8 cellular contexts compared by ENCODE assay signal in the genomic region with DNA sequence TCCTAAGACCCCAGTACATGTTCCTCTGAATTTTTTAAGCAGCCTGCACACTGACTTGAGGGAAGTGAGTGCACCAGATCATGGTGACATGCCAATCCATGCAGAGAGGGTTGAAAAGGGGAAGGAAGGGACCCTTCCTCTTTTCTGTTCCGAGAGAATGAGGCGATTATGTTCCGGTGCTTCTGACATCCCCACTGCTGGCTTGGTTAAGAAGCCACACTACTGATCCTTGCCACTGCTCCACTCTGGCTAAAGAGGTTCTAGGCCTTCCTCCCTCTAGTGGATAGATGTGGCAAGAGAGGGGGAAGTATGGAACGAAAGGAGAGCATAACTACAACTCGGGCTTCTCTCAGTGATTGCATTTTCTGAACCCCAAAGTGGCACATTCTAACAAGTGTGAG. TPM values are rescaled to one million over a fixed set of nuclear protein-coding genes. Genes with fewer than 3 reads are reported as not detected.
DNase-seq lines count a peak whose midpoint lies in the region; ATAC-seq lines count a peak whose summit lies in the region.

No MANE protein-coding gene starts in this region.

- ATAC-seq in CD4-positive, CD25-positive, alpha-beta regulatory T cell (ENCODE audit: low read depth in 2 of 2): peak; percentile 20 to 36
- ATAC-seq in GM18907 (IDR thresholded peaks at IDR 0.05; ENCODE audit: unreplicated experiment) (peak; percentile 51), HG03571 (IDR thresholded peaks at IDR 0.05; ENCODE audit: unreplicated experiment) (peak; percentile 60)

- H3K9ac ChIP-seq in NT2/D1 (ENCODE audit: insufficient read length, low read depth) (no peak overlapping the region), skeletal muscle tissue (ENCODE audit: low read depth in 1 of 3, low read length in 3 of 3) (peak overlapping the region in 2 of 3 donors; percentile 5 to 57)

- H3K9me3 ChIP-seq in CD4-positive, CD25-positive, alpha-beta regulatory T cell (ENCODE audit: control insufficient read depth in 2 of 2, low read length in 2 of 2): no peaks in the 10 kb centered on the region
- no peaks in the 10 kb centered on the region for H3K9me3 ChIP-seq in NT2/D1 (ENCODE audit: insufficient read depth, low read length)
- no peaks in the 10 kb centered on the region for H3K9me3 ChIP-seq in skeletal muscle tissue (ENCODE audit: control insufficient read depth in 3 of 3, low read length in 3 of 3)

- H3K27ac Mint-ChIP-seq in CD4-positive, CD25-positive, alpha-beta regulatory T cell: peak overlapping the region; percentile 63 to 95 (median 70)

- H3K27ac ChIP-seq in CD4-positive, CD25-positive, alpha-beta regulatory T cell (ENCODE audit: insufficient read depth, low read length, poor library complexity, severe bottlenecking): no peak overlapping the region
- H3K27ac ChIP-seq in skeletal muscle tissue (ENCODE audit: low read depth, low read length): peak overlapping the region; percentile 69

- peaks cover 17% of the 10 kb centered on the region for H3K27me3 Mint-ChIP-seq in CD4-positive, CD25-positive, alpha-beta regulatory T cell

- H3K27me3 ChIP-seq in CD4-positive, CD25-positive, alpha-beta regulatory T cell (ENCODE audit: control insufficient read depth, insufficient read depth, low read length): no peaks in the 10 kb centered on the region
- H3K27me3 ChIP-seq in NT2/D1 (ENCODE audit: insufficient read depth, insufficient read length) (peaks cover 5% of the 10 kb centered on the region), skeletal muscle tissue (ENCODE audit: control insufficient read depth in 3 of 3, insufficient read depth in 3 of 3, low read length in 3 of 3) (no peaks in the 10 kb centered on the region)

- H3K36me3 ChIP-seq in CD4-positive, CD25-positive, alpha-beta regulatory T cell (ENCODE audit: control insufficient read depth, insufficient read depth, low read length): peaks cover 4% of the 10 kb centered on the region
- peaks cover 23% of the 10 kb centered on the region for H3K36me3 ChIP-seq in NT2/D1 (ENCODE audit: insufficient read depth, insufficient read length, low read length)
- H3K36me3 ChIP-seq in skeletal muscle tissue (ENCODE audit: control insufficient read depth in 3 of 3, insufficient read depth in 3 of 3, low read length in 3 of 3): peaks cover 2 to 19% (median 17%) of the 10 kb centered on the region in 3 donors

- peak overlapping the region; percentile 36 to 97 (median 64) for H3K4me3 Mint-ChIP-seq in CD4-positive, CD25-positive, alpha-beta regulatory T cell

- no peaks in the 10 kb centered on the region for H3K9me3 Mint-ChIP-seq in CD4-positive, CD25-positive, alpha-beta regulatory T cell

- H3K4me1 ChIP-seq in CD4-positive, CD25-positive, alpha-beta regulatory T cell (ENCODE audit: control insufficient read depth, insufficient read depth, low read length, poor library complexity, severe bottlenecking): peaks cover 22% of the 10 kb centered on the region
- H3K4me1 ChIP-seq in NT2/D1 (ENCODE audit: insufficient read depth, insufficient read length) (peaks cover 6% of the 10 kb centered on the region), skeletal muscle tissue (ENCODE audit: control insufficient read depth in 3 of 3, insufficient read depth in 3 of 3, low read length in 3 of 3) (peaks cover 33 to 45% (median 37%) of the 10 kb centered on the region in 3 donors)

- H3K4me1 Mint-ChIP-seq in CD4-positive, CD25-positive, alpha-beta regulatory T cell: peaks cover 5 to 35% (median 21%) of the 10 kb centered on the region in 4 donors

- H3K4me3 ChIP-seq in CD4-positive, CD25-positive, alpha-beta regulatory T cell (ENCODE audit: low read depth, low read length): no peak overlapping the region
- no peak overlapping the region for H3K4me3 ChIP-seq in NT2/D1 (ENCODE audit: insufficient read length, low read depth)
- no peak overlapping the region for H3K4me3 ChIP-seq in skeletal muscle tissue (ENCODE audit: low read length in 3 of 3)

- H3K36me3 Mint-ChIP-seq in CD4-positive, CD25-positive, alpha-beta regulatory T cell: peaks cover 5% of the 10 kb centered on the region

- DNase-seq in CD4-positive, CD25-positive, alpha-beta regulatory T cell: peak in 2 of 3 donors; percentile 37 to 77
- DNase-seq in NT2/D1 (ENCODE audit: low read depth, low spot score) (peak; percentile 59), amniotic epithelial cell (ENCODE audit: low read depth) (peak; percentile 58), hepatic stellate cell (ENCODE audit: low spot score) (peak; percentile 78), cortex of kidney (lab: John Stamatoyannopoulos, UW) (no peak)

RNA-seq across cellular contexts. Expression of gene CYB5R1, which starts 1.8 kb away (rescaled TPM):
- total RNA-seq in CD4-positive, CD25-positive, alpha-beta regulatory T cell: 36.1 TPM
- 10 to 100 TPM; 45.9 to 69.0 (median 55.9) TPM for polyA plus RNA-seq in CD4-positive, CD25-positive, alpha-beta regulatory T cell
- total RNA-seq in skeletal muscle tissue: 68.4 TPM

RNA-seq across cellular contexts. Expression of gene ADIPOR1, which starts 10.8 kb away (rescaled TPM):
- 70.0 TPM for total RNA-seq in CD4-positive, CD25-positive, alpha-beta regulatory T cell
- 100 to 1,000 TPM; 105 to 117 (median 107) TPM for polyA plus RNA-seq in CD4-positive, CD25-positive, alpha-beta regulatory T cell
- 96.6 TPM for total RNA-seq in skeletal muscle tissue

RNA-seq across cellular contexts. Expression of gene TMEM183A, which starts 38.3 kb away (rescaled TPM):
- total RNA-seq in CD4-positive, CD25-positive, alpha-beta regulatory T cell: 130 TPM
- polyA plus RNA-seq in CD4-positive, CD25-positive, alpha-beta regulatory T cell: 10 to 100 TPM; 53.6 to 73.8 (median 62.0) TPM
- total RNA-seq in skeletal muscle tissue: 42.3 TPM

RNA-seq across cellular contexts. Expression of gene KLHL12, which starts 41.9 kb away (rescaled TPM):
- total RNA-seq in CD4-positive, CD25-positive, alpha-beta regulatory T cell: 16.5 TPM
- polyA plus RNA-seq in CD4-positive, CD25-positive, alpha-beta regulatory T cell: 10 to 100 TPM; 19.2 to 27.7 (median 20.6) TPM
- 15.1 TPM for total RNA-seq in skeletal muscle tissue

RNA-seq across cellular contexts. Expression of gene PPFIA4, which starts 57.4 kb away (rescaled TPM):
- total RNA-seq in CD4-positive, CD25-positive, alpha-beta regulatory T cell: 0.96 TPM
- not detected for polyA plus RNA-seq in CD4-positive, CD25-positive, alpha-beta regulatory T cell
- total RNA-seq in skeletal muscle tissue: 15.7 TPM
